ENCODE assay signal across 13 cellular contexts in the genomic region with DNA sequence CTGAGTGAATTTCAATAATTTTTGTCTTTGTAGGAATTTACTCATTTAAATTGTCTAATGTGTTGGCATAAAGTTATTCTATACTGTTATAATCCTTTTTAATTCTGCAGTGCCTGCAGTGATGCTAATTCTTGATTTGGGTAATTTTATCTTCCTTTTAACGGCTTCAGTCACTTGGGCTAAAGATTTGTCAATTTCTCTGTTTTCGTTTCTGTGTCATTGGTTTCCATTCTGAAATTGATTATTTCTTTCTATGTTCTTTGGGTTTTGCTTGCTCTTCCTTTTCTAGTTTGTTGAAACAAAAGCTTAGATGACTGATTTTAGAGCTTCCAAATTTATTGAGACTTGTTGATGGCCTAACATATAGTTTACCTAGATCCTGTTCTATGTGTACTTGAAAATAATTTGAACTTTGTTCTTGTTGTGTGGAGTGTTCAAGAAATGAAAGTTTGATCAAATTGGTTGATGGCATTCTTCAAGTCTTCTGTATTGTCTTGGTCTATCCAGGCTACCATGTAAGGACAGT.
DNase-seq lines count a peak whose midpoint lies in the region; ATAC-seq and TF ChIP-seq lines count a peak whose summit lies in the region.
"Had no signal": no experiment of that assay in that cellular context is flagged by ENCODE, and none has a peak within 500 bp of the region (broad histone marks: within the 10 kb centered on the region; RNA-seq: fewer than 3 reads in every experiment).

No MANE protein-coding gene starts in this region.

- H3K36me3 Mint-ChIP-seq in activated CD4-positive, alpha-beta T cell treated with anti-CD3 and anti-CD28 coated beads, Interleukin-2, amount 10 ng/mL, durations not matched to agents 7 days and 5 days (ENCODE audit: low read depth) = peaks cover 49% of the 10 kb centered on the region
- peaks cover 36% of the 10 kb centered on the region for H3K36me3 Mint-ChIP-seq in central memory CD8-positive, alpha-beta T cell (ENCODE audit: insufficient read depth)

- no peaks in the 10 kb centered on the region for H3K9me3 Mint-ChIP-seq in activated CD4-positive, alpha-beta T cell treated with anti-CD3 and anti-CD28 coated beads, Interleukin-2, amount 10 ng/mL, durations not matched to agents 7 days and 5 days
- no peaks in the 10 kb centered on the region for H3K9me3 Mint-ChIP-seq in central memory CD8-positive, alpha-beta T cell

- peaks cover 38% of the 10 kb centered on the region for H3K79me2 ChIP-seq in smooth muscle cell (ENCODE audit: low read depth)

- ATAC-seq in central memory CD8-positive, alpha-beta T cell (replicated peaks; ENCODE audit: extremely low read depth, poor library complexity, severe bottlenecking) = no peak
- ATAC-seq in HG03469 (IDR thresholded peaks at IDR 0.05; ENCODE audit: unreplicated experiment) (no peak), GM21447 (IDR thresholded peaks at IDR 0.05; ENCODE audit: unreplicated experiment) (no peak)
- ATAC-seq: upper lobe of right lung had no signal

- peak overlapping the region; percentile 40 for H3K27ac ChIP-seq in smooth muscle cell (ENCODE audit: low read depth)
- H3K27ac ChIP-seq: right atrium auricular region, upper lobe of right lung had no signal

- peak overlapping the region; percentile 53 for H3K4me3 Mint-ChIP-seq in activated CD4-positive, alpha-beta T cell treated with anti-CD3 and anti-CD28 coated beads, Interleukin-2, amount 10 ng/mL, durations not matched to agents 7 days and 5 days
- peak overlapping the region; percentile 55 for H3K4me3 Mint-ChIP-seq in central memory CD8-positive, alpha-beta T cell

- peaks cover 71% of the 10 kb centered on the region for H4K20me1 ChIP-seq in smooth muscle cell (ENCODE audit: low read depth)

- H3K4me1 Mint-ChIP-seq in activated CD4-positive, alpha-beta T cell treated with anti-CD3 and anti-CD28 coated beads, Interleukin-2, amount 10 ng/mL, durations not matched to agents 7 days and 5 days = peaks cover 23% of the 10 kb centered on the region
- H3K4me1 Mint-ChIP-seq in central memory CD8-positive, alpha-beta T cell = peaks cover 57% of the 10 kb centered on the region

- H3K4me3 ChIP-seq in smooth muscle cell = no peak overlapping the region
- H3K4me3 ChIP-seq: right atrium auricular region, upper lobe of right lung had no signal

- no peak overlapping the region for H3K9ac ChIP-seq in smooth muscle cell (ENCODE audit: low read depth)

- no peak for DNase-seq in activated CD4-positive, alpha-beta T cell treated with anti-CD3 and anti-CD28 coated beads, Interleukin-2, amount 10 ng/mL, durations not matched to agents 7 days and 5 days
- no peak for DNase-seq in activated CD4-positive, alpha-beta T cell treated with anti-CD3 and anti-CD28 coated beads, Interleukin-2, amount 50 U/mL, for 48 hours
- DNase-seq in OCI-M1 (lab: John Stamatoyannopoulos, UW) = peak; percentile 63
- no peak for DNase-seq in central memory CD8-positive, alpha-beta T cell (ENCODE audit: low spot score in 2 of 2)
- DNase-seq in smooth muscle cell (lab: John Stamatoyannopoulos, UW; ENCODE audit: unreplicated experiment) = no peak
- no peak for DNase-seq in NCI-H82 treated with DMSO at 0.1 percent for 48 hours (lab: John Stamatoyannopoulos, UW; ENCODE audit: unreplicated experiment)
- DNase-seq: anterior cingulate cortex, NCI-H1105, SHP77, upper lobe of right lung had no signal

- peak overlapping the region; percentile 83 for H3K27ac Mint-ChIP-seq in activated CD4-positive, alpha-beta T cell treated with anti-CD3 and anti-CD28 coated beads, Interleukin-2, amount 10 ng/mL, durations not matched to agents 7 days and 5 days
- H3K27ac Mint-ChIP-seq in central memory CD8-positive, alpha-beta T cell (ENCODE audit: low read depth) = peak overlapping the region; percentile 83

- peaks cover 10% of the 10 kb centered on the region for H3K36me3 ChIP-seq in smooth muscle cell (ENCODE audit: low read depth)

- H3K9me3 ChIP-seq in smooth muscle cell (replicated peaks; ENCODE audit: low read depth) = no peaks in the 10 kb centered on the region
- H3K9me3 ChIP-seq: right atrium auricular region, upper lobe of right lung had no signal

- no peak for TF ChIP-seq CTCF in smooth muscle cell (IDR thresholded peaks at IDR 0.05; ENCODE audit: borderline replicate concordance, insufficient read depth, poor library complexity, severe bottlenecking)

- no peak overlapping the region for H2AFZ ChIP-seq in smooth muscle cell (ENCODE audit: low read depth)

- H3K4me1 ChIP-seq in smooth muscle cell (ENCODE audit: low read depth) = no peaks in the 10 kb centered on the region
- H3K4me1 ChIP-seq: upper lobe of right lung had no signal

- WGBS in smooth muscle cell (ENCODE audit: low lambda C conversion rate) = 97% methylated on average over 2 of the region's 2 CpGs

- no peaks in the 10 kb centered on the region for H3F3A ChIP-seq in smooth muscle cell (ENCODE audit: low read depth)

- no peak overlapping the region for H3K4me2 ChIP-seq in smooth muscle cell

- H3K27me3 Mint-ChIP-seq in activated CD4-positive, alpha-beta T cell treated with anti-CD3 and anti-CD28 coated beads, Interleukin-2, amount 10 ng/mL, durations not matched to agents 7 days and 5 days = no peaks in the 10 kb centered on the region
- H3K27me3 Mint-ChIP-seq in central memory CD8-positive, alpha-beta T cell = no peaks in the 10 kb centered on the region

- no peaks in the 10 kb centered on the region for H3K27me3 ChIP-seq in smooth muscle cell (ENCODE audit: low read depth)
- H3K27me3 ChIP-seq: right atrium auricular region, upper lobe of right lung had no signal

- POLR2A ChIA-PET in activated CD4-positive, alpha-beta T cell treated with anti-CD3 and anti-CD28 coated beads, Interleukin-2, amount 10 ng/mL, durations not matched to agents 7 days and 5 days (lab: Charles Lee) = interaction anchor here (0.5 kb wide), 1 partner anchor 10 kb away, joined by 3 read pairs; no protein-coding TSS in a partner anchor

- CTCF ChIA-PET in activated CD4-positive, alpha-beta T cell treated with anti-CD3 and anti-CD28 coated beads, Interleukin-2, amount 10 ng/mL, durations not matched to agents 7 days and 5 days (lab: Charles Lee) = no interaction called here
